Comparison of ENCODE assay signal across 15 cellular contexts in the genomic region with DNA sequence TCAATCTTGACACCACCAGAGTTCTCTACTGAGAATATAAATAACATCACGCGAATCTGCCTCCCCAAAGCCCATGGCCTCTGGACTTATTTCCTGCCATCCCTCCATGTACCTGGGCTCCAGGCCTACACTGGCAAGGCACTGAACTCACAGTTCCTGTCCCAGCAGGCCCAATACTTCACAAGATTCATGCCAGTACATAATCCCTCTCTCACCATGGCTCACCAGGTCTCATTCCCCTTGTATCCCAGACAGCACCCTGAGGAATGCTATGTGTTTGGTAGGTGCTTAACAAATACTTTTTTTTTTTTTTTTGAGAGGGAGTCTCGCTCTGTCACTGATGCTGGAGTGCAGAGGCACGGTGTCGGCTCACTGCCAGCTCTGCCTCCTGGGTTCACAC.
"Had no signal": no experiment of that assay in that cellular context is flagged by ENCODE, and none has a peak within 500 bp of the region (broad histone marks: within the 10 kb centered on the region; RNA-seq: fewer than 3 reads in every experiment).

No MANE protein-coding gene starts in this region.

- H3K27me3 Mint-ChIP-seq: activated CD4-positive, alpha-beta memory T cell treated with anti-CD3 and anti-CD28 coated beads for 36 hours; memory B cell; stimulated activated naive CD8-positive, alpha-beta T cell treated with anti-CD3 and anti-CD28 coated beads, Interleukin-15, Interleukin-2, amounts not matched to agents 100 ng/mL and 50 ng/mL, for 24 hours had no signal

- H3K9me3 Mint-ChIP-seq: activated CD4-positive, alpha-beta memory T cell treated with anti-CD3 and anti-CD28 coated beads for 36 hours; activated naive CD8-positive, alpha-beta T cell treated with anti-CD3 and anti-CD28 coated beads for 36 hours; memory B cell; natural killer cell treated with Interleukin-12 subunit alpha and Interleukin-12 subunit beta and Interleukin-15 and Interleukin-18, amount 100 ng/mL, for 72 hours; stimulated activated naive CD8-positive, alpha-beta T cell treated with anti-CD3 and anti-CD28 coated beads, Interleukin-15, Interleukin-2, amounts not matched to agents 100 ng/mL and 50 ng/mL, for 24 hours had no signal

- H3K27ac Mint-ChIP-seq: activated CD4-positive, alpha-beta memory T cell treated with anti-CD3 and anti-CD28 coated beads for 36 hours; activated naive CD8-positive, alpha-beta T cell treated with anti-CD3 and anti-CD28 coated beads for 36 hours; natural killer cell treated with Interleukin-12 subunit alpha and Interleukin-12 subunit beta and Interleukin-15 and Interleukin-18, amount 100 ng/mL, for 72 hours; stimulated activated naive CD8-positive, alpha-beta T cell treated with anti-CD3 and anti-CD28 coated beads, Interleukin-15, Interleukin-2, amounts not matched to agents 100 ng/mL and 50 ng/mL, for 24 hours had no signal

- ATAC-seq: left lobe of liver; natural killer cell treated with Interleukin-12 subunit alpha and Interleukin-12 subunit beta and Interleukin-15 and Interleukin-18, amount 100 ng/mL, for 72 hours had no signal

- H3K9me3 ChIP-seq: testis had no signal

- H3K4me3 ChIP-seq: testis had no signal

- H3K27me3 ChIP-seq: testis had no signal

- H3K27ac ChIP-seq: testis had no signal

- DNase-seq: activated CD4-positive, alpha-beta memory T cell treated with anti-CD3 and anti-CD28 coated beads for 36 hours; activated gamma-delta T cell; activated naive CD8-positive, alpha-beta T cell treated with anti-CD3 and anti-CD28 coated beads for 36 hours; activated T-cell treated with anti-CD3 and anti-CD28 coated beads, Interleukin-2, amount 50 U/mL, for 48 hours; caudate nucleus; cortex of kidney; effector CD8-positive, alpha-beta T cell; stimulated activated CD4-positive, alpha-beta T cell treated with anti-CD3 and anti-CD28 coated beads, Interleukin-4, amount 100 ng/mL, for 1 hour; stimulated activated CD8-positive, alpha-beta memory T cell treated with anti-CD3 and anti-CD28 coated beads, Interleukin-4, amount 100 ng/mL, for 48 hours; SW 1271; testis had no signal

- H3K36me3 Mint-ChIP-seq: activated CD4-positive, alpha-beta memory T cell treated with anti-CD3 and anti-CD28 coated beads for 36 hours; natural killer cell treated with Interleukin-12 subunit alpha and Interleukin-12 subunit beta and Interleukin-15 and Interleukin-18, amount 100 ng/mL, for 72 hours had no signal
